Comparison of ENCODE assay signal across 10 cellular contexts in genomic region chr15:48940508-48940907, GRCh38. TPM values are rescaled to one million over a fixed set of nuclear protein-coding genes. Genes with fewer than 3 reads are reported as not detected.
DNase-seq lines count a peak whose midpoint lies in the region; ATAC-seq and TF ChIP-seq lines count a peak whose summit lies in the region.
"Had no signal": no experiment of that assay in that cellular context is flagged by ENCODE, and none has a peak within 500 bp of the region (broad histone marks: within the 10 kb centered on the region; RNA-seq: fewer than 3 reads in every experiment).

No MANE protein-coding gene starts in this region.

- H3K4me3 ChIP-seq in fibroblast of villous mesenchyme (ENCODE audit: low read depth, low read length) (no peak overlapping the region), uterus (no peak overlapping the region)

- ATAC-seq in GM18499 (IDR thresholded peaks at IDR 0.05; ENCODE audit: insufficient read depth, unreplicated experiment) (peak; percentile 88), GM21717 (IDR thresholded peaks at IDR 0.05; ENCODE audit: unreplicated experiment) (peak; percentile 81)

- H3K9me3 ChIP-seq in uterus, result no peaks in the 10 kb centered on the region

- peak; percentile 91 for DNase-seq in HS-5 (ENCODE audit: low read depth)
- DNase-seq in fibroblast of villous mesenchyme (ENCODE audit: low read depth), result peak; percentile 96
- no peak for DNase-seq in cardiac septum (ENCODE audit: low spot score)
- no peak for DNase-seq in stimulated activated CD4-positive, alpha-beta T cell treated with anti-CD3 and anti-CD28 coated beads, Interleukin-2, amount 100 ng/mL, for 48 hours
- DNase-seq in cerebellar nuclear complex (lab: John Stamatoyannopoulos, UW), result no peak
- DNase-seq in uterus, result no peak
- DNase-seq: caudate nucleus, Karpas-422 had no signal

- TF ChIP-seq CTCF in fibroblast of villous mesenchyme (IDR thresholded peaks at IDR 0.05; ENCODE audit: insufficient read depth, low read depth, low read length) (no peak), uterus (IDR thresholded peaks at IDR 0.05) (no peak)

- no peak overlapping the region for H3K27ac ChIP-seq in uterus

- no peaks in the 10 kb centered on the region for H3K27me3 ChIP-seq in uterus

- H3K4me1 ChIP-seq in uterus, result no peaks in the 10 kb centered on the region

- TF ChIP-seq POLR2A in uterus (IDR thresholded peaks at IDR 0.05), result no peak

- intact Hi-C loops in cardiac septum (cut with DNase I) (no loop called here), uterus (cut with DNase I; ENCODE audit: low total_unique reads) (no loop called here)

- H3K36me3 ChIP-seq in uterus, result no peaks in the 10 kb centered on the region

RNA-seq across cellular contexts. Expression of gene SHC4, which starts 23.2 kb away (rescaled TPM):
- total RNA-seq in fibroblast of villous mesenchyme (2.3 and 3.5 TPM in 2 replicates), cardiac septum (3.3 TPM), uterus (1 to 10 TPM in 2 of 4 donors, under 1 TPM in 1, not detected in 1; 0.88 to 6.8 (median 5.0) TPM)

Comparison
In these comparisons a context has a peak if more than half of its experiments do, and no peak if none do; other contexts are left out.
1. DNase-seq: peak in HS-5 (single experiment) and fibroblast of villous mesenchyme (single experiment); none in cardiac septum (single experiment), stimulated activated CD4-positive, alpha-beta T cell treated with anti-CD3 and anti-CD28 coated beads, Interleukin-2, amount 100 ng/mL, for 48 hours (0 of 2), cerebellar nuclear complex (0 of 2) and uterus (0 of 2).